In genomic region chr4:129342820-129343219, GRCh38 we compare ENCODE assay signal across 9 cellular contexts.
DNase-seq lines count a peak whose midpoint lies in the region; ATAC-seq and TF ChIP-seq lines count a peak whose summit lies in the region.
"Had no signal": no experiment of that assay in that cellular context is flagged by ENCODE, and none has a peak within 500 bp of the region (broad histone marks: within the 10 kb centered on the region; RNA-seq: fewer than 3 reads in every experiment).

No MANE protein-coding gene starts in this region.

- no peaks in the 10 kb centered on the region for H3K9me3 ChIP-seq in AG04450 (ENCODE audit: control insufficient read depth, insufficient read depth, low read length)
- H3K9me3 ChIP-seq in liver (ENCODE audit: control insufficient read depth in 4 of 4, low read length in 3 of 4): no peaks in the 10 kb centered on the region

- CTCF ChIA-PET in AG04450 (lab: Charles Lee): interaction anchor here (1.1 to 3.4 kb wide), 4 partner anchors 16 to 299 kb away, joined by 3 to 19 read pairs (median 10); no protein-coding TSS in a partner anchor

- no peak overlapping the region for H3K27ac ChIP-seq in AG04450 (ENCODE audit: low read depth, low read length)
- H3K27ac ChIP-seq in liver (ENCODE audit: low read depth in 1 of 2, low read length in 2 of 2): peak overlapping the region; percentile 77 to 82

- H3K27me3 ChIP-seq in AG04450 (ENCODE audit: control insufficient read depth, insufficient read depth, low read length): no peaks in the 10 kb centered on the region
- no peaks in the 10 kb centered on the region for H3K27me3 ChIP-seq in liver (ENCODE audit: control insufficient read depth in 4 of 4, insufficient read depth in 4 of 4, low read length in 3 of 4)

- H3K4me1 ChIP-seq in liver (ENCODE audit: control insufficient read depth in 4 of 4, insufficient read depth in 4 of 4, low read length in 3 of 4): peaks cover 0 to 4% (median 3%) of the 10 kb centered on the region in 4 donors

- H3K9ac ChIP-seq in liver (ENCODE audit: low read depth in 1 of 2, low read length in 2 of 2): peak overlapping the region; percentile 50 to 57

- H3K36me3 ChIP-seq in liver (ENCODE audit: control insufficient read depth in 4 of 4, insufficient read depth in 3 of 4, low read depth in 1 of 4, low read length in 3 of 4): no peaks in the 10 kb centered on the region

- in situ Hi-C loops in astrocyte of the spinal cord (cut with HindIII; ENCODE audit: low sequenced_read_pairs): no loop called here

- DNase-seq in AG04450 (ENCODE audit: low read depth, low spot score): no peak
- DNase-seq in Kasumi-1 (lab: John Stamatoyannopoulos, UW): peak; percentile 83 to 84
- DNase-seq in astrocyte of the spinal cord (ENCODE audit: low read depth, low spot score): peak; percentile 74
- no peak for DNase-seq in NCI-H2107 treated with DMSO at 0.1 percent for 48 hours (lab: John Stamatoyannopoulos, UW; ENCODE audit: unreplicated experiment)
- DNase-seq in activated CD4-positive, alpha-beta T cell treated with anti-CD3 and anti-CD28 coated beads, Interleukin-2, amount 50 U/mL, for 4 hours: no peak
- DNase-seq in NCI-H187 (lab: John Stamatoyannopoulos, UW): no peak
- DNase-seq: natural killer cell had no signal

- peak overlapping the region; percentile 12; the same call in 1 of the 2 replicates for H3K4me3 ChIP-seq in AG04450 (ENCODE audit: low read depth, low read length)
- H3K4me3 ChIP-seq in astrocyte of the spinal cord (ENCODE audit: low read depth, low read length): no peak overlapping the region
- peak overlapping the region in 1 of 3 donors; percentile 7 for H3K4me3 ChIP-seq in liver (ENCODE audit: low read depth in 1 of 3, low read length in 3 of 3)

- TF ChIP-seq CTCF in AG04450 (IDR thresholded peaks at IDR 0.05; ENCODE audit: low read depth, low read length) (no peak), astrocyte of the spinal cord (IDR thresholded peaks at IDR 0.05; ENCODE audit: low read depth, low read length) (no peak), liver (IDR thresholded peaks at IDR 0.05; ENCODE audit: low read depth, low read length, missing input control) (no peak)

- 19% methylated on average over 3 of the region's 3 CpGs for WGBS in liver

- ATAC-seq in GM21529 (IDR thresholded peaks at IDR 0.05; ENCODE audit: unreplicated experiment): no peak
- ATAC-seq: natural killer cell had no signal

- peak; percentile 29 to 46 for TF ChIP-seq RAD21 in liver (IDR thresholded peaks at IDR 0.05)

- POLR2A ChIA-PET in AG04450 (lab: Yijun Ruan, JAX): no interaction called here

TF ChIP-seq in liver, 16 proteins besides CTCF, POLR2A, EP300 and RAD21:
- TF ChIP-seq SP1 (IDR thresholded peaks at IDR 0.05): peak; percentile 70
- peak; percentile 66 for TF ChIP-seq ZBTB33 (IDR thresholded peaks at IDR 0.05)
- TF ChIP-seq RXRA (IDR thresholded peaks at IDR 0.05): peak; percentile 34 to 68
- TF ChIP-seq EGR1 (IDR thresholded peaks at IDR 0.05; ENCODE audit: low read depth in 2 of 2): peak; percentile 49 to 73
- TF ChIP-seq FOXA1 (IDR thresholded peaks at IDR 0.05): no peak
- TF ChIP-seq MAX (IDR thresholded peaks at IDR 0.05): peak; percentile 79
- TF ChIP-seq HNF4G (IDR thresholded peaks at IDR 0.05): peak; percentile 19
- TF ChIP-seq TAF1 (conservative IDR thresholded peaks at IDR 0.05): no peak
- TF ChIP-seq NR2F2 (IDR thresholded peaks at IDR 0.05): no peak
- TF ChIP-seq FOXA2 (IDR thresholded peaks at IDR 0.05): no peak
- TF ChIP-seq ATF3 (IDR thresholded peaks at IDR 0.05): peak; percentile 58
- TF ChIP-seq HNF4A (conservative IDR thresholded peaks at IDR 0.05): peak; percentile 53 to 64
- peak; percentile 99 for TF ChIP-seq JUND (IDR thresholded peaks at IDR 0.05)
- peak; percentile 80 for TF ChIP-seq YY1 (IDR thresholded peaks at IDR 0.05)
- peak; percentile 73 for TF ChIP-seq REST (IDR thresholded peaks at IDR 0.05)
- TF ChIP-seq GABPA (IDR thresholded peaks at IDR 0.05 in 1 of 2, conservative IDR thresholded peaks at IDR 0.05 in 1 of 2): peak in 1 of 2 donors; percentile 59
TF ChIP-seq in liver: peak in this region for 12.

Comparison
In these comparisons a context has a peak if more than half of its experiments do, and no peak if none do; other contexts are left out.
1. DNase-seq: peak in Kasumi-1 (2 of 2) and astrocyte of the spinal cord (single experiment); none in AG04450 (single experiment), NCI-H2107 treated with DMSO at 0.1 percent for 48 hours (single experiment), activated CD4-positive, alpha-beta T cell treated with anti-CD3 and anti-CD28 coated beads, Interleukin-2, amount 50 U/mL, for 4 hours (0 of 2) and NCI-H187 (0 of 2).